Comparison of ENCODE assay signal across 11 cellular contexts in the genomic region with DNA sequence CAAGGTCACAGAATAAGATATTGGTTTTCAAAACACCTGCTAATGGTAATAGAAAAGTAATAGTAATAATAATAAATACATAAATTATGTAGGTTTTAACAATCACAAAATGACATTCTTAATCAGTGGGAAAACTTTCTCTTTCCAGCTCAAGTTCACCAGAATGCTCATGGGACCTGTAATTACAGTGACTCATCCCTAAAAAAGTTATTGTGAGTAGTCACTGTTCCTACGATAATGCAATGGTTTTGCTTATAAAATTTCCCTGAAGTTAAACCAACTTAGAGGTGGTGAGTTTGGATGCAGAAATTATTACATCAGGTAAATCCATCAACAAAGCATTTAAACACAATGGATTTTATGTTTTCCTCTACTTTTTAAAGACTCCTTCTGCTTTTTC.
DNase-seq lines count a peak whose midpoint lies in the region; ATAC-seq and TF ChIP-seq lines count a peak whose summit lies in the region.
"Had no signal": no experiment of that assay in that cellular context is flagged by ENCODE, and none has a peak within 500 bp of the region (broad histone marks: within the 10 kb centered on the region; RNA-seq: fewer than 3 reads in every experiment).

No MANE protein-coding gene starts in this region.

- CTCF ChIA-PET in AG04450 (lab: Charles Lee) = no interaction called here
- CTCF ChIA-PET in PC-9 (lab: Charles Lee) = no interaction called here
- CTCF ChIA-PET in OCI-LY7 (lab: Charles Lee; ENCODE audit: unreplicated experiment) = no interaction called here

- ATAC-seq in GM19467 (IDR thresholded peaks at IDR 0.05; ENCODE audit: unreplicated experiment) (no peak), GM18502 (IDR thresholded peaks at IDR 0.05; ENCODE audit: poor library complexity, unreplicated experiment) (no peak)
- ATAC-seq: lower lobe of right lung had no signal

- H3K27me3 ChIP-seq in AG04450 (ENCODE audit: control insufficient read depth, insufficient read depth, low read length) (no peaks in the 10 kb centered on the region), kidney epithelial cell (ENCODE audit: control insufficient read depth, insufficient read depth, low read length) (no peaks in the 10 kb centered on the region), PC-9 (ENCODE audit: insufficient read depth, low read depth) (no peaks in the 10 kb centered on the region)

- no peaks in the 10 kb centered on the region for H3K79me2 ChIP-seq in PC-9 (ENCODE audit: low read depth)
- H3K79me2 ChIP-seq in OCI-LY7 (ENCODE audit: insufficient read depth, low read depth, low read length) = no peaks in the 10 kb centered on the region

- H3F3A ChIP-seq in PC-9 (ENCODE audit: insufficient read depth, low read depth) = no peaks in the 10 kb centered on the region

- POLR2A ChIA-PET in AG04450 (lab: Yijun Ruan, JAX) (no interaction called here), PC-9 (lab: Charles Lee; ENCODE audit: unreplicated experiment) (no interaction called here), OCI-LY7 (lab: Charles Lee) (no interaction called here)

- no peak for TF ChIP-seq CTCF in AG04450 (IDR thresholded peaks at IDR 0.05; ENCODE audit: low read depth, low read length)
- TF ChIP-seq CTCF in kidney epithelial cell (IDR thresholded peaks at IDR 0.05; ENCODE audit: insufficient read depth, low read length, poor library complexity, severe bottlenecking) = no peak
- no peak for TF ChIP-seq CTCF in PC-9 (conservative IDR thresholded peaks at IDR 0.05)
- TF ChIP-seq CTCF in OCI-LY7 (conservative IDR thresholded peaks at IDR 0.05; ENCODE audit: low read length) = no peak

- BruUV-seq in PC-9 (replicated peaks; lab: Mats Ljungman, UMichigan) (no TSS peak), OCI-LY7 (replicated peaks; lab: Mats Ljungman, UMichigan) (no TSS peak)

- intact Hi-C loops in PC-9 (cut with micrococcal nuclease; ENCODE audit: unreplicated experiment) (no loop called here), OCI-LY7 (cut with micrococcal nuclease; ENCODE audit: unreplicated experiment) (no loop called here)

- H3K9me2 ChIP-seq in PC-9 (ENCODE audit: insufficient read depth) = 0 out of 2 replicates have a peak, but pooled peaks cover 3% of the 10 kb centered on the region
- H3K9me2 ChIP-seq in OCI-LY7 (ENCODE audit: insufficient read depth, low read length) = no peaks in the 10 kb centered on the region

- H3K36me3 ChIP-seq in kidney epithelial cell (ENCODE audit: control insufficient read depth, insufficient read depth, low read length) (no peaks in the 10 kb centered on the region), PC-9 (ENCODE audit: low read depth) (no peaks in the 10 kb centered on the region), OCI-LY7 (ENCODE audit: insufficient read depth, low read length) (no peaks in the 10 kb centered on the region)
- H3K36me3 ChIP-seq: lower lobe of right lung had no signal

- peak; percentile 6 for DNase-seq in AG04450 (ENCODE audit: low read depth, low spot score)
- DNase-seq in HS-5 (ENCODE audit: low read depth) = peak; percentile 89
- peak; percentile 37 for DNase-seq in brain pericyte (ENCODE audit: low read depth, low spot score)
- peak; percentile 31 for DNase-seq in kidney epithelial cell (ENCODE audit: low read depth)
- no peak for DNase-seq in PC-9
- no peak for DNase-seq in OCI-LY7 (ENCODE audit: low spot score)
- DNase-seq: lower lobe of right lung, NCI-H1105 treated with DMSO at 0.1 percent for 48 hours, NCI-H774 had no signal

- H4K20me1 ChIP-seq in PC-9 (ENCODE audit: insufficient read depth) (no peaks in the 10 kb centered on the region), OCI-LY7 (ENCODE audit: insufficient read depth, low read length) (no peaks in the 10 kb centered on the region)

- no peak overlapping the region for H3K27ac ChIP-seq in AG04450 (ENCODE audit: low read depth, low read length)
- no peak overlapping the region for H3K27ac ChIP-seq in PC-9
- no peak overlapping the region for H3K27ac ChIP-seq in OCI-LY7 (ENCODE audit: low read depth, low read length, poor library complexity, severe bottlenecking)
- H3K27ac ChIP-seq: lower lobe of right lung had no signal

- H2AFZ ChIP-seq in PC-9 (no peak overlapping the region), OCI-LY7 (ENCODE audit: low read length) (no peak overlapping the region)

- H3K4me2 ChIP-seq in PC-9 = no peak overlapping the region
- H3K4me2 ChIP-seq in OCI-LY7 (ENCODE audit: low read length) = no peak overlapping the region

- H3K4me3 ChIP-seq in AG04450 (ENCODE audit: low read depth, low read length) = no peak overlapping the region
- no peak overlapping the region for H3K4me3 ChIP-seq in kidney epithelial cell (ENCODE audit: low read depth, low read length)
- H3K4me3 ChIP-seq in PC-9 = no peak overlapping the region
- H3K4me3 ChIP-seq in OCI-LY7 (ENCODE audit: low read depth, low read length, poor library complexity, severe bottlenecking) = no peak overlapping the region
- H3K4me3 ChIP-seq: lower lobe of right lung had no signal

- H3K4me1 ChIP-seq in PC-9 (replicated peaks; ENCODE audit: insufficient read depth) = no peaks in the 10 kb centered on the region
- H3K4me1 ChIP-seq in OCI-LY7 (ENCODE audit: insufficient read depth, low read length, poor library complexity, severe bottlenecking) = no peaks in the 10 kb centered on the region
- H3K4me1 ChIP-seq: lower lobe of right lung had no signal

- H3K9me3 ChIP-seq in AG04450 (ENCODE audit: control insufficient read depth, insufficient read depth, low read length) (no peaks in the 10 kb centered on the region; the same call in 1 of the 2 replicates), PC-9 (ENCODE audit: insufficient read depth, low read depth) (no peaks in the 10 kb centered on the region), OCI-LY7 (ENCODE audit: low read length) (no peaks in the 10 kb centered on the region)
- H3K9me3 ChIP-seq: lower lobe of right lung had no signal

Comparison
In these comparisons a context has a peak if more than half of its experiments do, and no peak if none do; other contexts are left out.
1. DNase-seq: peak in AG04450 (single experiment), HS-5 (single experiment), brain pericyte (single experiment) and kidney epithelial cell (single experiment); none in PC-9 (0 of 2) and OCI-LY7 (single experiment).